In the genomic region with DNA sequence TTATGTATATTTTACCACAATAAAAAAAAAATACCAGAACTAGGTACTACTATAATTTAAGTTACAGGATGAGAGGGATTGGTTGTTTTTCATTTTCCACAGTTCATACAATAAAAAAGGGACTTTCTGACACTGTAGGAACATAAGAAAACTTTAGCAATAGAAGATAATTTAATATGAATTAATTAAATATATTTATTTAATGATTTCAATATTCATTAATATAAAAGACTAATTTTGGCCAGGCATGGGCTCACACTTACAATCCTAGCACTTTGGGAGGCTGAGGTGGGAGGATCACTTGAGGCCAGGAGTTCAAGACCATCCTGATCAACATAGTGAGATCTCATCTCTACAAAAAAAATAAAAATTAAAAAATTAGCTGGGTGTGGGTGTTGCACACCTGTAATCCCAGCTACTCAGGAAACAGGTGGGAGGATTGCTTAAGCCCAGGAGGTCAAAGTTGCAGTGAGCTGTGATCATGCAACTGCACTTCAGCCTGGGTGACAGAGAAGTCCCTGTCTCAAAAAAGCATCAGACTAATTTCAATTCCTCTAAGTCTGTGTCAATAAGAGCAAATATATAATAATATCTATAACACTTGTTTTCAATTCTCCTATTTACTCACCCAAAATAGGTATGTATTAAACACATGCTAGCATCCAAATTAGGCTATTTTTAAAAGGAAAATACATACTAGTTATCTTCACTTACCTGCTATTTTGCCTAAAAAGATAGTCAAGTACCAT, we compare ENCODE assay signal across 13 cellular contexts.
A peak's percentile ranks its signal among the peaks of the same experiment; 100 is the strongest.
DNase-seq lines count a peak whose midpoint lies in the region; ATAC-seq and TF ChIP-seq lines count a peak whose summit lies in the region.
"Had no signal": no experiment of that assay in that cellular context is flagged by ENCODE, and none has a peak within 500 bp of the region (broad histone marks: within the 10 kb centered on the region; RNA-seq: fewer than 3 reads in every experiment).

No MANE protein-coding gene starts in this region.

- H3K9me3 ChIP-seq in osteoblast (ENCODE audit: low read depth, low read length) = no peaks in the 10 kb centered on the region
- H3K9me3 ChIP-seq: prostate gland, tibial nerve had no signal

- no peak overlapping the region for H3K4me2 ChIP-seq in osteoblast (ENCODE audit: insufficient read depth, low read length)

- H3K79me2 ChIP-seq in osteoblast (ENCODE audit: insufficient read depth, low read length) = no peaks in the 10 kb centered on the region

- no peaks in the 10 kb centered on the region for H4K20me1 ChIP-seq in osteoblast (ENCODE audit: insufficient read depth, low read length)

- H2AFZ ChIP-seq in osteoblast (ENCODE audit: low read length) = no peak overlapping the region

- DNase-seq in HUDEP-2 (lab: John Stamatoyannopoulos, UW; ENCODE audit: unreplicated experiment in 76 of 76) (no peak), NCI-H526 (lab: John Stamatoyannopoulos, UW) (no peak), osteoblast (ENCODE audit: insufficient read length, low spot score, missing footprints) (no peak)
- DNase-seq: mammary epithelial cell; naive thymus-derived CD8-positive, alpha-beta T cell; T-helper 1 cell; WERI-Rb-1 had no signal

- H3K4me3 ChIP-seq in osteoblast (ENCODE audit: insufficient read depth, low read length) = no peak overlapping the region
- H3K4me3 ChIP-seq: prostate gland, tibial nerve had no signal

- ATAC-seq in GM18858 (IDR thresholded peaks at IDR 0.05; ENCODE audit: unreplicated experiment) (peak; percentile 66), HG02571 (IDR thresholded peaks at IDR 0.05; ENCODE audit: unreplicated experiment) (peak; percentile 65), HG03439 (IDR thresholded peaks at IDR 0.05; ENCODE audit: unreplicated experiment) (peak; percentile 64)
- ATAC-seq: naive thymus-derived CD8-positive, alpha-beta T cell had no signal

- no peaks in the 10 kb centered on the region for H3K27me3 ChIP-seq in osteoblast (ENCODE audit: insufficient read depth, low read length)
- H3K27me3 ChIP-seq: tibial nerve had no signal

- no peaks in the 10 kb centered on the region for H3K4me1 ChIP-seq in osteoblast (ENCODE audit: insufficient read depth, low read length)
- H3K4me1 ChIP-seq: prostate gland, tibial nerve had no signal

- peaks cover 3% of the 10 kb centered on the region for H3K36me3 ChIP-seq in osteoblast (ENCODE audit: insufficient read depth, low read length)
- H3K36me3 ChIP-seq: prostate gland, tibial nerve had no signal

- no peak overlapping the region for H3K27ac ChIP-seq in osteoblast (ENCODE audit: low read depth, low read length)
- H3K27ac ChIP-seq: prostate gland, tibial nerve, WERI-Rb-1 had no signal

- peak; percentile 9 for TF ChIP-seq CTCF in subcutaneous adipose tissue (IDR thresholded peaks at IDR 0.05; ENCODE audit: low read depth)
- no peak for TF ChIP-seq CTCF in osteoblast (IDR thresholded peaks at IDR 0.05; ENCODE audit: extremely low read depth, low read depth, low read length)
